Comparison of ENCODE assay signal across 1 cellular context in genomic region chr2:38020359-38021069, GRCh38. TPM values are rescaled to one million over a fixed set of nuclear protein-coding genes. Genes with fewer than 3 reads are reported as not detected.
"Had no signal": no experiment of that assay in that cellular context is flagged by ENCODE, and none has a peak within 500 bp of the region (broad histone marks: within the 10 kb centered on the region; RNA-seq: fewer than 3 reads in every experiment).

No MANE protein-coding gene starts in this region.

RNA-seq across cellular contexts. Expression of gene CYP1B1, which starts 55.4 kb away (rescaled TPM):
- total RNA-seq: SJCRH30 had no signal
